ENCODE assay signal across 31 cellular contexts in the genomic region with DNA sequence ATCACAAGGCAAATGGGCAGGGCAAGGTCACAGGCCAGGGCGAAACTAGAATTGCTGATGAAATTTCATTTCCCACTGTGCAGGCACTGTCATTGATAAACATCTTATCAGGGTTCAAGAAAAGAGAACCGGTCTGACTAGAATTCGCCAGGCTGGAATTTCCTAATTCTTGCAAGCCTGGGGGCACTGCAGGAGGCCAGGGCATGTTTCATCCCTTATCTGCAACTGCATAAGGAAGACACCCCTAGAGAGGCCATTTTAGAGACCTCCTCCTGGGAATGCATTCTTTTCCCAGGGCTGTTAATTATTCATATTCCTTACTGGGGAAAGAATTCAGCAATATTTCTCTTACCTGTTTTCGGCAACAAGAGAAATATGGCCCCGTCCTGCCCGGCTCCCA.
"Had no signal": no experiment of that assay in that cellular context is flagged by ENCODE, and none has a peak within 500 bp of the region (broad histone marks: within the 10 kb centered on the region; RNA-seq: fewer than 3 reads in every experiment).

No MANE protein-coding gene starts in this region.

- H3K27ac Mint-ChIP-seq: activated B cell treated with CpG ODN at 0.5 μM for 24 hours; activated CD8-positive, alpha-beta T cell treated with anti-CD3 and anti-CD28 coated beads for 36 hours; activated naive CD4-positive, alpha-beta T cell treated with anti-CD3 and anti-CD28 coated beads for 36 hours; activated naive CD4-positive, alpha-beta T cell treated with anti-CD3 and anti-CD28 coated beads, Interleukin-2, amount 50 U/mL, for 24 hours; activated naive CD8-positive, alpha-beta T cell treated with anti-CD3 and anti-CD28 coated beads for 36 hours; activated naive CD8-positive, alpha-beta T cell treated with anti-CD3 and anti-CD28 coated beads, Interleukin-2, amount 50 U/mL, for 24 hours; activated T-helper 1 cell treated with anti-CD3 and anti-CD28 coated beads, Interleukin-12 subunit alpha, Interleukin-12 subunit beta, Interleukin-2, Interleukin-4 antibody, amounts not matched to agents 30 ng/mL and 10 ng/mL and 1 ng/mL, durations not matched to agents 14 hours and 24 hours and 36 hours; activated T-helper 2 cell treated with anti-CD3 and anti-CD28 coated beads, Interferon-gamma antibody, Interleukin-2, Interleukin-4, amounts not matched to agents 10 μg/mL and 5 μg/mL and 100 μg/mL, durations not matched to agents 14 hours and 24 hours and 36 hours; T-helper 17 cell; T-helper 2 cell treated with Interferon-gamma antibody and Interleukin-4, amounts not matched to agents 5 μg/mL and 100 μg/mL, for 36 hours had no signal

- H3K27me3 ChIP-seq: adrenal gland, body of pancreas, foreskin keratinocyte, gastrocnemius medialis, heart left ventricle had no signal

- H3K36me3 ChIP-seq: adrenal gland, gastrocnemius medialis, heart left ventricle, WERI-Rb-1 had no signal

- H3K9me3 ChIP-seq: adrenal gland, body of pancreas, gastrocnemius medialis had no signal

- H3K4me3 Mint-ChIP-seq: activated B cell treated with CpG ODN at 0.5 μM for 24 hours; activated CD8-positive, alpha-beta T cell treated with anti-CD3 and anti-CD28 coated beads for 36 hours; activated naive CD4-positive, alpha-beta T cell treated with anti-CD3 and anti-CD28 coated beads for 36 hours; activated naive CD4-positive, alpha-beta T cell treated with anti-CD3 and anti-CD28 coated beads, Interleukin-2, amount 50 U/mL, for 24 hours; activated naive CD8-positive, alpha-beta T cell treated with anti-CD3 and anti-CD28 coated beads for 36 hours; activated naive CD8-positive, alpha-beta T cell treated with anti-CD3 and anti-CD28 coated beads, Interleukin-2, amount 50 U/mL, for 24 hours; activated T-helper 1 cell treated with anti-CD3 and anti-CD28 coated beads, Interleukin-12 subunit alpha, Interleukin-12 subunit beta, Interleukin-2, Interleukin-4 antibody, amounts not matched to agents 30 ng/mL and 10 ng/mL and 1 ng/mL, durations not matched to agents 14 hours and 24 hours and 36 hours; T-helper 17 cell; T-helper 2 cell treated with Interferon-gamma antibody and Interleukin-4, amounts not matched to agents 5 μg/mL and 100 μg/mL, for 36 hours had no signal

- H3K4me3 ChIP-seq: adrenal gland, body of pancreas, gastrocnemius medialis, heart left ventricle had no signal

- H3K36me3 Mint-ChIP-seq: activated naive CD4-positive, alpha-beta T cell treated with anti-CD3 and anti-CD28 coated beads, Interleukin-2, amount 50 U/mL, for 24 hours; activated naive CD8-positive, alpha-beta T cell treated with anti-CD3 and anti-CD28 coated beads for 36 hours had no signal

- DNase-seq: activated B cell treated with CpG ODN at 0.5 μM for 24 hours; activated CD4-positive, alpha-beta T cell treated with anti-CD3 and anti-CD28 coated beads for 48 hours; activated CD4-positive, alpha-beta T cell treated with anti-CD3 and anti-CD28 coated beads, Interleukin-2, amount 50 U/mL, for 1 hour; activated CD4-positive, alpha-beta T cell treated with anti-CD3 and anti-CD28 coated beads, Interleukin-2, amount 50 U/mL, for 48 hours; activated CD8-positive, alpha-beta memory T cell treated with anti-CD3 and anti-CD28 coated beads for 24 hours; activated CD8-positive, alpha-beta T cell treated with anti-CD3 and anti-CD28 coated beads for 36 hours; activated effector memory CD4-positive, alpha-beta T cell treated with anti-CD3 and anti-CD28 coated beads, Interleukin-2, amount 50 U/mL, for 16 hours; activated naive CD4-positive, alpha-beta T cell treated with anti-CD3 and anti-CD28 coated beads for 36 hours; activated naive CD8-positive, alpha-beta T cell treated with anti-CD3 and anti-CD28 coated beads for 36 hours; activated naive CD8-positive, alpha-beta T cell treated with anti-CD3 and anti-CD28 coated beads, Interleukin-2, amount 50 U/mL, for 24 hours; activated T-cell treated with anti-CD3 and anti-CD28 coated beads, Interleukin-2, amount 50 U/mL, for 48 hours; adrenal gland; amygdala; aorta; body of pancreas; caudate nucleus; cortex of kidney; dermis blood vessel endothelial cell; effector CD8-positive, alpha-beta T cell; foreskin keratinocyte; gastrocnemius medialis; glutamatergic neuron; heart left ventricle; T-helper 1 cell; T-helper 17 cell; T1000; WERI-Rb-1 had no signal

- H3K27me3 Mint-ChIP-seq: activated B cell treated with CpG ODN at 0.5 μM for 24 hours; activated CD8-positive, alpha-beta T cell treated with anti-CD3 and anti-CD28 coated beads for 36 hours; activated naive CD4-positive, alpha-beta T cell treated with anti-CD3 and anti-CD28 coated beads, Interleukin-2, amount 50 U/mL, for 24 hours; activated naive CD8-positive, alpha-beta T cell treated with anti-CD3 and anti-CD28 coated beads for 36 hours; activated naive CD8-positive, alpha-beta T cell treated with anti-CD3 and anti-CD28 coated beads, Interleukin-2, amount 50 U/mL, for 24 hours; T-helper 17 cell had no signal

- H3K4me1 ChIP-seq: adrenal gland, body of pancreas, foreskin keratinocyte, gastrocnemius medialis, heart left ventricle had no signal

- H3K4me1 Mint-ChIP-seq: activated B cell treated with CpG ODN at 0.5 μM for 24 hours; activated naive CD4-positive, alpha-beta T cell treated with anti-CD3 and anti-CD28 coated beads, Interleukin-2, amount 50 U/mL, for 24 hours; activated naive CD8-positive, alpha-beta T cell treated with anti-CD3 and anti-CD28 coated beads for 36 hours; activated naive CD8-positive, alpha-beta T cell treated with anti-CD3 and anti-CD28 coated beads, Interleukin-2, amount 50 U/mL, for 24 hours; T-helper 17 cell had no signal

- H3K27ac ChIP-seq: adrenal gland, body of pancreas, foreskin keratinocyte, gastrocnemius medialis, heart left ventricle, WERI-Rb-1 had no signal
